ENCODE assay signal across 1 cellular context in genomic region chr6:53598584-53598983, GRCh38.
TF ChIP-seq lines count a peak whose summit lies in the region.

No MANE protein-coding gene starts in this region.

TF ChIP-seq in IMR-90, 13 proteins besides CTCF, POLR2A, EP300 and RAD21 (continued from another document):
- TF ChIP-seq, protein P1, sequence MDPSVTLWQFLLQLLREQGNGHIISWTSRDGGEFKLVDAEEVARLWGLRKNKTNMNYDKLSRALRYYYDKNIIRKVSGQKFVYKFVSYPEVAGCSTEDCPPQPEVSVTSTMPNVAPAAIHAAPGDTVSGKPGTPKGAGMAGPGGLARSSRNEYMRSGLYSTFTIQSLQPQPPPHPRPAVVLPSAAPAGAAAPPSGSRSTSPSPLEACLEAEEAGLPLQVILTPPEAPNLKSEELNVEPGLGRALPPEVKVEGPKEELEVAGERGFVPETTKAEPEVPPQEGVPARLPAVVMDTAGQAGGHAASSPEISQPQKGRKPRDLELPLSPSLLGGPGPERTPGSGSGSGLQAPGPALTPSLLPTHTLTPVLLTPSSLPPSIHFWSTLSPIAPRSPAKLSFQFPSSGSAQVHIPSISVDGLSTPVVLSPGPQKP (IDR thresholded peaks at IDR 0.05; ENCODE audit: borderline replicate concordance, low read depth, low read length), result no peak
- no peak for TF ChIP-seq NFE2L2 (IDR thresholded peaks at IDR 0.05; ENCODE audit: low read depth, low read length)
- no peak for TF ChIP-seq RFX5 (IDR thresholded peaks at IDR 0.05; ENCODE audit: low read depth, low read length)
- no peak for TF ChIP-seq CEBPB (IDR thresholded peaks at IDR 0.05; ENCODE audit: low read depth, low read length)
- no peak for TF ChIP-seq MAZ (IDR thresholded peaks at IDR 0.05; ENCODE audit: borderline replicate concordance, low read depth, low read length)
TF ChIP-seq in IMR-90: peak in this region for 0.
